In the genomic region with DNA sequence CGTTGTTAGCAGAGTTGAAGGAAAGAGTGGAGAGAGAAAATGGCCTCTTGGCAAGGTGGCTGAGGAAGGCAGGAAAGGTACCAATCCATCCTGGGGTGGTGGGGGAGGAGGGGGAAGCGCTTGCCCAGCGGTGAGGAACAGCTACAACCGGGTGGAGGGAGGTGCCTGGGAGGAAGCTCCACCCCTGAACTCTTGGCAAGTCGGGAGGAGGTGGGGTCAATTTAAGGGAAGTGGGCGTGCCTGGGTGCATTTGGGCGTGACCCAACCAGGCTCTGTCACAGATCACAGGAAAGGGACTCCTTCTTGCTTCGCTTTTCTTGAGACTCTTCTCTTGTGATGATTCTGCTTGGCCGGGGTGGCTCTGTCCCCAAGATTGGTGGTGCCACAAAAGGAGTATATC, we compare ENCODE assay signal across 1 cellular context.
TF ChIP-seq lines count a peak whose summit lies in the region.

No MANE protein-coding gene starts in this region.

TF ChIP-seq in WTC11, 78 proteins besides CTCF, POLR2A, EP300 and RAD21 (continued from another document):
- TF ChIP-seq, protein P1, sequence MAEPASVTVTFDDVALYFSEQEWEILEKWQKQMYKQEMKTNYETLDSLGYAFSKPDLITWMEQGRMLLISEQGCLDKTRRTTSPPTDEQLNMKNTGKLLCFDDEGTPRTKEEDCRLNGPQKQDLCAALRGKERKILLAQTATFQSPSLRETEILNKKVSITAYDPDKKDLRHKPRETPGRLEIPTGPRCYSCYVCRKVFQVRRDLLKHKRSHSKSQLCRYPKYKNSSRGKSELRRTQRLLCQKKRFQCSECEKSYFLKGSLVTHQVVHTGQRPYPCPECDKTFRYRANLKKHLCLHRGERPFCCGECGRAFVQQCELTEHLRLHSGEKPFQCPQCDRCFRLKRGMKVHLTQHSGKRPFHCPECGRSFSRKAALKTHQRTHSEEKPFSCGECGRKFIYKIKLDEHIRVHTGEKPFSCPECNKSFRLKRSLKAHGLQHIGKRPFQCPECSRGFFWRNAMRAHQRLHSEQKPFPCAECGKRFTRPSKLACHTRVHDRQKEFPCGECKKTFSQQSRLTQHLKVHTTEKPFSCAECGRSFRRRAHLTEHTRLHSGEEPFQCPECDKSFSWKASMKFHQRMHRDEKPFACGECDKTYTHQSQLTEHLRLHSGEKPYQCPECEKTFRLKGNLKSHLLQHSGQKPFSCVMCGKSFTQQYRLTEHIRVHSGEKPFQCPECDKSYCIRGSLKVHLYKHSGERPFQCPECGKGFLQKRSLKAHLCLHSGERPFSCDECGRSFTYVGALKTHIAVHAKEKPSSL (CRISPR knock-in tag; conservative IDR thresholded peaks at IDR 0.05): no peak
- TF ChIP-seq JAZF1 (CRISPR knock-in tag; IDR thresholded peaks at IDR 0.05): no peak
- TF ChIP-seq, protein P2, sequence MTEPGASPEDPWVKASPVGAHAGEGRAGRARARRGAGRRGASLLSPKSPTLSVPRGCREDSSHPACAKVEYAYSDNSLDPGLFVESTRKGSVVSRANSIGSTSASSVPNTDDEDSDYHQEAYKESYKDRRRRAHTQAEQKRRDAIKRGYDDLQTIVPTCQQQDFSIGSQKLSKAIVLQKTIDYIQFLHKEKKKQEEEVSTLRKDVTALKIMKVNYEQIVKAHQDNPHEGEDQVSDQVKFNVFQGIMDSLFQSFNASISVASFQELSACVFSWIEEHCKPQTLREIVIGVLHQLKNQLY (CRISPR knock-in tag; IDR thresholded peaks at IDR 0.05): no peak
- TF ChIP-seq, protein P3, sequence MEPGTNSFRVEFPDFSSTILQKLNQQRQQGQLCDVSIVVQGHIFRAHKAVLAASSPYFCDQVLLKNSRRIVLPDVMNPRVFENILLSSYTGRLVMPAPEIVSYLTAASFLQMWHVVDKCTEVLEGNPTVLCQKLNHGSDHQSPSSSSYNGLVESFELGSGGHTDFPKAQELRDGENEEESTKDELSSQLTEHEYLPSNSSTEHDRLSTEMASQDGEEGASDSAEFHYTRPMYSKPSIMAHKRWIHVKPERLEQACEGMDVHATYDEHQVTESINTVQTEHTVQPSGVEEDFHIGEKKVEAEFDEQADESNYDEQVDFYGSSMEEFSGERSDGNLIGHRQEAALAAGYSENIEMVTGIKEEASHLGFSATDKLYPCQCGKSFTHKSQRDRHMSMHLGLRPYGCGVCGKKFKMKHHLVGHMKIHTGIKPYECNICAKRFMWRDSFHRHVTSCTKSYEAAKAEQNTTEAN (CRISPR knock-in tag; IDR thresholded peaks at IDR 0.05): no peak
- TF ChIP-seq, protein P4, sequence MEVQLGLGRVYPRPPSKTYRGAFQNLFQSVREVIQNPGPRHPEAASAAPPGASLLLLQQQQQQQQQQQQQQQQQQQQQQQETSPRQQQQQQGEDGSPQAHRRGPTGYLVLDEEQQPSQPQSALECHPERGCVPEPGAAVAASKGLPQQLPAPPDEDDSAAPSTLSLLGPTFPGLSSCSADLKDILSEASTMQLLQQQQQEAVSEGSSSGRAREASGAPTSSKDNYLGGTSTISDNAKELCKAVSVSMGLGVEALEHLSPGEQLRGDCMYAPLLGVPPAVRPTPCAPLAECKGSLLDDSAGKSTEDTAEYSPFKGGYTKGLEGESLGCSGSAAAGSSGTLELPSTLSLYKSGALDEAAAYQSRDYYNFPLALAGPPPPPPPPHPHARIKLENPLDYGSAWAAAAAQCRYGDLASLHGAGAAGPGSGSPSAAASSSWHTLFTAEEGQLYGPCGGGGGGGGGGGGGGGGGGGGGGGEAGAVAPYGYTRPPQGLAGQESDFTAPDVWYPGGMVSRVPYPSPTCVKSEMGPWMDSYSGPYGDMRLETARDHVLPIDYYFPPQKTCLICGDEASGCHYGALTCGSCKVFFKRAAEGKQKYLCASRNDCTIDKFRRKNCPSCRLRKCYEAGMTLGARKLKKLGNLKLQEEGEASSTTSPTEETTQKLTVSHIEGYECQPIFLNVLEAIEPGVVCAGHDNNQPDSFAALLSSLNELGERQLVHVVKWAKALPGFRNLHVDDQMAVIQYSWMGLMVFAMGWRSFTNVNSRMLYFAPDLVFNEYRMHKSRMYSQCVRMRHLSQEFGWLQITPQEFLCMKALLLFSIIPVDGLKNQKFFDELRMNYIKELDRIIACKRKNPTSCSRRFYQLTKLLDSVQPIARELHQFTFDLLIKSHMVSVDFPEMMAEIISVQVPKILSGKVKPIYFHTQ (CRISPR knock-in tag; IDR thresholded peaks at IDR 0.05): no peak
- TF ChIP-seq, protein P5, sequence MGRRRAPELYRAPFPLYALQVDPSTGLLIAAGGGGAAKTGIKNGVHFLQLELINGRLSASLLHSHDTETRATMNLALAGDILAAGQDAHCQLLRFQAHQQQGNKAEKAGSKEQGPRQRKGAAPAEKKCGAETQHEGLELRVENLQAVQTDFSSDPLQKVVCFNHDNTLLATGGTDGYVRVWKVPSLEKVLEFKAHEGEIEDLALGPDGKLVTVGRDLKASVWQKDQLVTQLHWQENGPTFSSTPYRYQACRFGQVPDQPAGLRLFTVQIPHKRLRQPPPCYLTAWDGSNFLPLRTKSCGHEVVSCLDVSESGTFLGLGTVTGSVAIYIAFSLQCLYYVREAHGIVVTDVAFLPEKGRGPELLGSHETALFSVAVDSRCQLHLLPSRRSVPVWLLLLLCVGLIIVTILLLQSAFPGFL (CRISPR knock-in tag; IDR thresholded peaks at IDR 0.05; ENCODE audit: borderline replicate concordance): no peak
- TF ChIP-seq, protein P6, sequence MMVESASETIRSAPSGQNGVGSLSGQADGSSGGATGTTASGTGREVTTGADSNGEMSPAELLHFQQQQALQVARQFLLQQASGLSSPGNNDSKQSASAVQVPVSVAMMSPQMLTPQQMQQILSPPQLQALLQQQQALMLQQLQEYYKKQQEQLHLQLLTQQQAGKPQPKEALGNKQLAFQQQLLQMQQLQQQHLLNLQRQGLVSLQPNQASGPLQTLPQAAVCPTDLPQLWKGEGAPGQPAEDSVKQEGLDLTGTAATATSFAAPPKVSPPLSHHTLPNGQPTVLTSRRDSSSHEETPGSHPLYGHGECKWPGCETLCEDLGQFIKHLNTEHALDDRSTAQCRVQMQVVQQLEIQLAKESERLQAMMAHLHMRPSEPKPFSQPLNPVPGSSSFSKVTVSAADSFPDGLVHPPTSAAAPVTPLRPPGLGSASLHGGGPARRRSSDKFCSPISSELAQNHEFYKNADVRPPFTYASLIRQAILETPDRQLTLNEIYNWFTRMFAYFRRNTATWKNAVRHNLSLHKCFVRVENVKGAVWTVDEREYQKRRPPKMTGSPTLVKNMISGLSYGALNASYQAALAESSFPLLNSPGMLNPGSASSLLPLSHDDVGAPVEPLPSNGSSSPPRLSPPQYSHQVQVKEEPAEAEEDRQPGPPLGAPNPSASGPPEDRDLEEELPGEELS (CRISPR knock-in tag; IDR thresholded peaks at IDR 0.05): no peak
